In genomic region chr1:4528590-4528989, GRCh38 we compare ENCODE assay signal across 19 cellular contexts.
DNase-seq lines count a peak whose midpoint lies in the region; ATAC-seq and TF ChIP-seq lines count a peak whose summit lies in the region.
"Had no signal": no experiment of that assay in that cellular context is flagged by ENCODE, and none has a peak within 500 bp of the region (broad histone marks: within the 10 kb centered on the region; RNA-seq: fewer than 3 reads in every experiment).

No MANE protein-coding gene starts in this region.

- H3K27me3 ChIP-seq in H9 (ENCODE audit: insufficient read depth, low read length) (no peaks in the 10 kb centered on the region), MG63 (no peaks in the 10 kb centered on the region), ascending aorta (no peaks in the 10 kb centered on the region)
- H3K27me3 ChIP-seq: BE2C, BLaER1 had no signal

- no peak overlapping the region for H4K5ac ChIP-seq in H9 (ENCODE audit: insufficient read length, low read depth, low read length)

- intact Hi-C loops in ascending aorta (cut with DNase I), result no loop called here

- no peak overlapping the region for H3K9ac ChIP-seq in H9 (ENCODE audit: extremely low read depth, insufficient read length, low read length)
- H3K9ac ChIP-seq: BLaER1 had no signal

- no peak overlapping the region for H3K27ac Mint-ChIP-seq in H9
- H3K27ac Mint-ChIP-seq: CD14-positive monocyte; CD4-positive, alpha-beta memory T cell; CD4-positive, CD25-positive, alpha-beta regulatory T cell; CD8-positive, alpha-beta memory T cell had no signal

- no peak overlapping the region for H3K56ac ChIP-seq in H9 (ENCODE audit: insufficient read length, low read depth, low read length)

- no peaks in the 10 kb centered on the region for H3K36me3 Mint-ChIP-seq in H9 (ENCODE audit: insufficient read depth in 1 of 3, low read depth in 3 of 3)
- H3K36me3 Mint-ChIP-seq: CD14-positive monocyte; CD4-positive, alpha-beta memory T cell; CD4-positive, CD25-positive, alpha-beta regulatory T cell; CD8-positive, alpha-beta memory T cell had no signal

- peaks cover 3% of the 10 kb centered on the region for H4K20me1 ChIP-seq in H9 (ENCODE audit: control insufficient read depth, insufficient read depth, insufficient read length)
- H4K20me1 ChIP-seq: BLaER1 had no signal

- H2BK5ac ChIP-seq in H9 (ENCODE audit: insufficient read length, low read length), result no peak overlapping the region

- H4K8ac ChIP-seq in H9 (replicated peaks; ENCODE audit: insufficient read length, low read depth, low read length), result no peak overlapping the region

- no peaks in the 10 kb centered on the region for H3K79me2 ChIP-seq in H9 (ENCODE audit: insufficient read depth, low read length)

- no peak overlapping the region for H4K91ac ChIP-seq in H9 (ENCODE audit: insufficient read length, low read depth, low read length)

- H2BK15ac ChIP-seq in H9 (ENCODE audit: low read depth, low read length), result no peak overlapping the region

- no peak overlapping the region for H2BK20ac ChIP-seq in H9 (ENCODE audit: low read depth, low read length, poor library complexity, severe bottlenecking)

- H3K4me1 ChIP-seq in H9 (ENCODE audit: insufficient read depth, low read length), result no peaks in the 10 kb centered on the region
- H3K4me1 ChIP-seq in ascending aorta, result no peaks in the 10 kb centered on the region
- H3K4me1 ChIP-seq: BE2C, BLaER1 had no signal

- H3K27ac ChIP-seq in H9 (ENCODE audit: insufficient read length, low read depth, low read length) (no peak overlapping the region), coronary artery (no peak overlapping the region), ascending aorta (no peak overlapping the region)
- H3K27ac ChIP-seq: BLaER1 had no signal

- no peak for TF ChIP-seq CTCF in H9 (conservative IDR thresholded peaks at IDR 0.05)
- no peak for TF ChIP-seq CTCF in coronary artery (IDR thresholded peaks at IDR 0.05)
- no peak for TF ChIP-seq CTCF in ascending aorta (IDR thresholded peaks at IDR 0.05)

- no peaks in the 10 kb centered on the region for H3K23me2 ChIP-seq in H9 (ENCODE audit: insufficient read length, low read depth, low read length, poor library complexity, severe bottlenecking)

- H3K4me3 ChIP-seq in coronary artery, result no peak overlapping the region
- no peak overlapping the region for H3K4me3 ChIP-seq in MG63
- no peak overlapping the region for H3K4me3 ChIP-seq in ascending aorta
- H3K4me3 ChIP-seq: BLaER1 had no signal

- no peak overlapping the region for H2BK120ac ChIP-seq in H9 (ENCODE audit: low read depth, low read length, poor library complexity, severe bottlenecking)

- no peak overlapping the region for H2BK12ac ChIP-seq in H9 (ENCODE audit: insufficient read length, low read depth, low read length)

- no peaks in the 10 kb centered on the region for H3K79me1 ChIP-seq in H9 (ENCODE audit: insufficient read depth, low read depth, low read length, poor library complexity, severe bottlenecking)

- no peak overlapping the region for H3T11ph ChIP-seq in H9 (ENCODE audit: low read length)

- H3K9me3 ChIP-seq in H9 (ENCODE audit: control insufficient read depth, low read depth, low read length) (no peaks in the 10 kb centered on the region), MG63 (no peaks in the 10 kb centered on the region), ascending aorta (no peaks in the 10 kb centered on the region)
- H3K9me3 ChIP-seq: BE2C, BLaER1 had no signal

- H3K23ac ChIP-seq in H9 (ENCODE audit: insufficient read length, low read depth, low read length), result no peak overlapping the region

- no peaks in the 10 kb centered on the region for H3K36me3 ChIP-seq in MG63
- H3K36me3 ChIP-seq in ascending aorta, result no peaks in the 10 kb centered on the region
- H3K36me3 ChIP-seq: BE2C, BLaER1 had no signal

- H3K4ac ChIP-seq in H9 (ENCODE audit: low read depth, low read length), result no peak overlapping the region

- no peak overlapping the region for H3K4me2 ChIP-seq in H9 (ENCODE audit: insufficient read depth, insufficient read length, low read length)
- H3K4me2 ChIP-seq: BLaER1 had no signal

- no peak overlapping the region for H2AFZ ChIP-seq in H9 (ENCODE audit: low read length)

- no peaks in the 10 kb centered on the region for H3K9me3 Mint-ChIP-seq in H9
- H3K9me3 Mint-ChIP-seq: CD4-positive, alpha-beta memory T cell; CD8-positive, alpha-beta memory T cell had no signal

- H3K18ac ChIP-seq in H9 (ENCODE audit: insufficient read length, low read depth, low read length), result no peak overlapping the region

- no peak for ATAC-seq in GM21737 (IDR thresholded peaks at IDR 0.05; ENCODE audit: unreplicated experiment)

- no CpG with 5 or more reads among the region's 10 CpGs for WGBS in H9 (ENCODE audit: extremely low coverage, insufficient read length, low lambda C conversion rate)

- H3K4me1 Mint-ChIP-seq in H9, result peaks cover 11 to 14% of the 10 kb centered on the region in 2 experiments
- H3K4me1 Mint-ChIP-seq: CD14-positive monocyte; CD4-positive, alpha-beta memory T cell; CD4-positive, CD25-positive, alpha-beta regulatory T cell; CD8-positive, alpha-beta memory T cell had no signal

- H2AK5ac ChIP-seq in H9 (ENCODE audit: insufficient read length, low read length), result no peak overlapping the region

- H3K4me3 Mint-ChIP-seq in H9, result no peak overlapping the region
- H3K4me3 Mint-ChIP-seq: CD14-positive monocyte; CD4-positive, alpha-beta memory T cell; CD4-positive, CD25-positive, alpha-beta regulatory T cell; CD8-positive, alpha-beta memory T cell had no signal

- peaks cover 20% of the 10 kb centered on the region for H3K27me3 Mint-ChIP-seq in H9 (ENCODE audit: low read depth)

- H3K14ac ChIP-seq in H9 (ENCODE audit: insufficient read depth, low read length), result 0 out of 2 replicates have a peak overlapping the region, but pooled peaks have one; percentile 22

- no peak for DNase-seq in H9
- DNase-seq in coronary artery (ENCODE audit: low spot score), result peak; percentile 29
- peak; percentile 83 for DNase-seq in mesenteric fat pad (ENCODE audit: low spot score)
- DNase-seq in MG63, result no peak
- no peak for DNase-seq in ascending aorta (ENCODE audit: low spot score in 2 of 2)
- DNase-seq: 8988T; ACHN; BE2C; C1 segment of cervical spinal cord; CD4-positive, alpha-beta memory T cell; CD4-positive, CD25-positive, alpha-beta regulatory T cell; CD8-positive, alpha-beta memory T cell; COR-L47; DMS 273 treated with DMSO at 0.1 percent for 48 hours; DMS153; GF-D8 had no signal

Comparison
In these comparisons a context has a peak if more than half of its experiments do, and no peak if none do; other contexts are left out.
1. DNase-seq: peak in coronary artery (single experiment) and mesenteric fat pad (single experiment); none in H9 (single experiment), MG63 (single experiment) and ascending aorta (0 of 2).